Comparison of ENCODE assay signal across 9 cellular contexts in the genomic region with DNA sequence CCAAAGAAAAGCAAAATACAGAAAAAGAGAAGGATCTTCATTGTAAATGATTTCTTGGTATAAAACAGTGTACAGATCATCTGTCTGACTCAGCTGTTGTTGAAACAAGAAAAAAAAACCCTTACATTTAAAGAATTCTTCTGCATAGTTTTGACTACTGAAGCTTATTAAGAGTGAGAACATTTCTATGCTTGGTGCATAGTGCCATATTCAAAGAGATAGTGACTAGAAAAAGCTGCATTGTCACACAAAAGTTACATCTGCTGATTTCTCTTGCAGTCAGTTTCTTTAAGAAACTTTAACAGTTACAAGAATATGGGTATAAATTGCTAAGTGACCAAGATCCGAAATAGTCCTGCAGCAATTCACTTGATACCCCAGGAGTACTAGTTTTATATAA. TPM values are rescaled to one million over a fixed set of nuclear protein-coding genes. Genes with fewer than 3 reads are reported as not detected.
"Had no signal": no experiment of that assay in that cellular context is flagged by ENCODE, and none has a peak within 500 bp of the region (broad histone marks: within the 10 kb centered on the region; RNA-seq: fewer than 3 reads in every experiment).

TSS of gene DEFB112 (minus strand) at position 101 of the 400 bp plus-strand sequence. CDS start at position 41, 60 bp downstream.

- DNase-seq: GM23248, GOT3, H7, H9, HCEC 1CT, HFFc6 had no signal

RNA-seq across cellular contexts. Expression of gene DEFB112, which starts in this region (rescaled TPM):
- total RNA-seq: GM23248, GM23338, H1, H4, H7, H9, HFFc6 had no signal
